ENCODE assay signal across 7 cellular contexts in the genomic region with DNA sequence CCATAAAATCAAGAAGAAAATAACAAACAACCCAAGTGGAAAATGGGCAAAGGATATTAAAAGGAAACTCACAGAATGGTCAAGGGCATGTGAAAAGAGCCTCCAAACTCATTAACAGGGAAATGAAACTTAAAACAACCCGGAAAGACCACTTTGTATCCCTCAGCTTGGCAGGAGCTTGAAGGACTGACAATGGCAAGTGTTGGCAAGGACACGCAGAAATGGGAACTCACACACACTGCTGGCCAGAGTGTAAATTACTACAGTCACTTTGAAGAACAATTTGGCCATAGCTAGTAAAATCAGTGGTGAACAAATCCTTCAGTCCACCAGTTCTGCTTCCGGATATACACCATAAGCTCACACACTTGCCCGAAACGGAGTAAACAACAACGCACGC. TPM values are rescaled to one million over a fixed set of nuclear protein-coding genes. Genes with fewer than 3 reads are reported as not detected.
DNase-seq lines count a peak whose midpoint lies in the region; FAIRE-seq and TF ChIP-seq lines count a peak whose summit lies in the region.
"Not testable (repeated sequence)": the region's sequence is repeated elsewhere in the genome, so short reads cannot be mapped to it uniquely, and the experiment has no call there.

No MANE protein-coding gene starts in this region.

- not testable (repeated sequence) for H3K36me3 ChIP-seq in SJCRH30

- H3K27me3 Mint-ChIP-seq in brain: not testable (repeated sequence)

- peak overlapping the region in 1 of 5 experiments; percentile 75 for H3K4me3 Mint-ChIP-seq in brain

- DNase-seq in HTR-8/SVneo (ENCODE audit: insufficient read length, low spot score): not testable (repeated sequence)
- DNase-seq in SJCRH30 (peak; percentile 28 to 57), hippocampal formation (lab: John Stamatoyannopoulos, UW) (peak; percentile 22 to 24), midbrain (lab: John Stamatoyannopoulos, UW) (peak; percentile 16), putamen (ENCODE audit: low spot score) (peak; percentile 38)

- H3K9me3 ChIP-seq in SJCRH30 (replicated peaks): not testable (repeated sequence)

- 0 out of 2 replicates have a peak overlapping the region, but pooled peaks have one; percentile 5 for H3K27ac ChIP-seq in C4-2B
- not testable (repeated sequence) for H3K27ac ChIP-seq in SJCRH30

- peaks cover 11% of the 10 kb centered on the region for H3K4me1 Mint-ChIP-seq in brain

- not testable (repeated sequence) for H3K27me3 ChIP-seq in SJCRH30

- peak; percentile 28 for FAIRE-seq in HTR-8/SVneo (lab: Jason Lieb, UNC)

- H3K27ac Mint-ChIP-seq in brain: peak overlapping the region in 3 of 5 experiments; percentile 39 to 73 (median 61)

- H3K4me3 ChIP-seq in SJCRH30: not testable (repeated sequence)

- not testable (repeated sequence) for H3K36me3 Mint-ChIP-seq in brain

- H3K9me3 Mint-ChIP-seq in brain: not testable (repeated sequence)

- not testable (repeated sequence) for TF ChIP-seq CTCF in C4-2B (conservative IDR thresholded peaks at IDR 0.05); brain (conservative IDR thresholded peaks at IDR 0.05)

- not testable (repeated sequence) for H3K4me1 ChIP-seq in SJCRH30

RNA-seq across cellular contexts. Expression of gene SMURF2, which starts 58.1 kb away (rescaled TPM):
- 22.1 and 26.3 TPM in 2 replicates for total RNA-seq in SJCRH30 (2014; rRNA removed; shearing (Covaris generic))
- polyA plus RNA-seq in brain (ENCODE audit: insufficient read depth, low read depth, low replicate concordance): 9.9 TPM
